In the genomic region with DNA sequence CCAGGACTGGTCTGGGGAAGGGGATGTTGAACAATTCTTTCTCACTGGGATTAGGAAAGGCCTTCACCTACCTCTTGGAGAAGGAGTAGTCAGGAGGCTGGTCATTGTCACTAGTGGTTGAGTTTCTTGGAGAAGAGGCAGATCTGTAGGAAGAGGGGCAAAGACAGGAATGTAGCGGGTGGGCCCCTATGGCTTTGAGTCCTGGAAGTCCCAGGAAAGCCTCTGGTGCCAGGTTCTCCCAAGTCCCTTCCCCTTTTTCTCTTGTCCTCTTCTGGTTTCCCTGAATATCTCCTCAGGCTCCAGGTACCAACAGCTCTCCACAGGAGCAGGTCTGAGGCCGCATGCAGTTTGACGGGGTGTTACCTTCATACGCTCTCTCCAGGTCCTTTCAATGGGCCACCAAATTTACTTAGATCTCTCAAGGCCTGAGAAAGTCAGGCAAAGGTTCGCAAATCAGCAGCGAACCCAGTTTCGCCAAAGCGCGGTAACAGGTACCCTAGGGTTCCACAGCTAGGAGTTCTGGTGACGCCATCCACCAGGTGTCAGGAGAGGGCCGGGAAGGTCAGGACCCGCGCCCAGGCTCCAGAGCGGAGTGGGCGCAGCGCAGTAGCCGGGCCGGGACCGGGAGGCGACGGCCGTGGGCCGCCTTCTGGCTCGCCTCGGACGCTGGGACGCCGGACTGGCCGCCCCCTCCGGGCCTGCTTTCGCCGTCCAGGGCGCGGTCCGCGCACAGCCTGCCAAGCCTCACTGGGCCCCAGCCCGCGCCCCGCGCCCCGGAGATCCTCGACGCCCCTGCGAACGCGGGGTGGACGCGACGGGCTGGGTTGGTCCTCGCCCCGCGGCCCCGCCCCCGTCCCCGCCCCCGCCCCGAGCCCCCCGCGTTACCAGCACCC, we compare ENCODE assay signal across 8 cellular contexts. TPM values are rescaled to one million over a fixed set of nuclear protein-coding genes. Genes with fewer than 3 reads are reported as not detected.
DNase-seq lines count a peak whose midpoint lies in the region; ATAC-seq and TF ChIP-seq lines count a peak whose summit lies in the region.

No MANE protein-coding gene starts in this region.

- peak overlapping the region; percentile 45 for H3K4me3 ChIP-seq in CD8-positive, alpha-beta memory T cell (ENCODE audit: low read length)
- H3K4me3 ChIP-seq in endodermal cell (ENCODE audit: low read length): peak overlapping the region; percentile 81
- peak overlapping the region; percentile 69 for H3K4me3 ChIP-seq in mucosa of stomach (ENCODE audit: low read length)

- H3K9me3 ChIP-seq in CD8-positive, alpha-beta memory T cell (ENCODE audit: low read length): no peaks in the 10 kb centered on the region
- no peaks in the 10 kb centered on the region for H3K9me3 ChIP-seq in endodermal cell (ENCODE audit: control insufficient read depth, low read length)
- H3K9me3 ChIP-seq in mucosa of stomach (ENCODE audit: control insufficient read depth, low read length): no peaks in the 10 kb centered on the region

- H3K27me3 Mint-ChIP-seq in CD8-positive, alpha-beta memory T cell: no peaks in the 10 kb centered on the region
- H3K27me3 Mint-ChIP-seq in endodermal cell (ENCODE audit: insufficient read depth): peaks cover 11% of the 10 kb centered on the region
- H3K27me3 Mint-ChIP-seq in stimulated activated naive CD8-positive, alpha-beta T cell treated with anti-CD3 and anti-CD28 coated beads, Interleukin-15, Interleukin-2, amounts not matched to agents 100 ng/mL and 50 ng/mL, for 24 hours: peaks cover 22% of the 10 kb centered on the region

- peaks cover 22% of the 10 kb centered on the region for H3K4me1 ChIP-seq in CD8-positive, alpha-beta memory T cell (ENCODE audit: insufficient read depth, low read length)
- H3K4me1 ChIP-seq in endodermal cell (ENCODE audit: control insufficient read depth, insufficient read depth, low read length): no peaks in the 10 kb centered on the region
- H3K4me1 ChIP-seq in mucosa of stomach (ENCODE audit: control insufficient read depth, insufficient read depth, low read length): peaks cover 6% of the 10 kb centered on the region

- peak overlapping the region; percentile 3 for H3K27ac ChIP-seq in CD8-positive, alpha-beta memory T cell (ENCODE audit: low read depth, low read length)
- H3K27ac ChIP-seq in endodermal cell (ENCODE audit: low read depth, low read length): no peak overlapping the region

- POLR2A ChIA-PET in CD8-positive, alpha-beta memory T cell (lab: Charles Lee): interaction anchor here (1.0 to 1.4 kb wide), 4 partner anchors 14 to 72 kb away, joined by 3 to 8 read pairs (median 4); partner anchors contain the start of gene POU6F1

- peak overlapping the region; percentile 80 to 93 (median 89) for H3K4me3 Mint-ChIP-seq in CD8-positive, alpha-beta memory T cell
- peak overlapping the region; percentile 88 for H3K4me3 Mint-ChIP-seq in endodermal cell
- peak overlapping the region; percentile 78 for H3K4me3 Mint-ChIP-seq in stimulated activated naive CD8-positive, alpha-beta T cell treated with anti-CD3 and anti-CD28 coated beads, Interleukin-15, Interleukin-2, amounts not matched to agents 100 ng/mL and 50 ng/mL, for 24 hours

- no peaks in the 10 kb centered on the region for H3K36me3 ChIP-seq in CD8-positive, alpha-beta memory T cell (ENCODE audit: insufficient read depth, low read length)
- H3K36me3 ChIP-seq in endodermal cell (ENCODE audit: control insufficient read depth, insufficient read depth, low read length): peaks cover 14% of the 10 kb centered on the region
- no peaks in the 10 kb centered on the region for H3K36me3 ChIP-seq in mucosa of stomach (ENCODE audit: control insufficient read depth, insufficient read depth, low read length)

- CTCF ChIA-PET in CD8-positive, alpha-beta memory T cell (lab: Charles Lee): interaction anchor here (0.6 to 5.2 kb wide), 12 partner anchors 17 to 81 kb away, joined by 3 to 64 read pairs (median 4); no protein-coding TSS in a partner anchor

- H3K27me3 ChIP-seq in CD8-positive, alpha-beta memory T cell (ENCODE audit: insufficient read depth, low read length, poor library complexity, severe bottlenecking): no peaks in the 10 kb centered on the region
- H3K27me3 ChIP-seq in endodermal cell (ENCODE audit: control insufficient read depth, insufficient read depth, low read length, poor library complexity, severe bottlenecking) (no peaks in the 10 kb centered on the region), mucosa of stomach (ENCODE audit: control insufficient read depth, insufficient read depth, low read length) (no peaks in the 10 kb centered on the region)

- H3K36me3 Mint-ChIP-seq in CD8-positive, alpha-beta memory T cell: peaks cover 0 to 5% (median 4%) of the 10 kb centered on the region in 3 donors
- peaks cover 29% of the 10 kb centered on the region for H3K36me3 Mint-ChIP-seq in endodermal cell (ENCODE audit: low read depth)
- no peaks in the 10 kb centered on the region for H3K36me3 Mint-ChIP-seq in stimulated activated naive CD8-positive, alpha-beta T cell treated with anti-CD3 and anti-CD28 coated beads, Interleukin-15, Interleukin-2, amounts not matched to agents 100 ng/mL and 50 ng/mL, for 24 hours (ENCODE audit: low read depth)

- ATAC-seq in GM21528 (IDR thresholded peaks at IDR 0.05; ENCODE audit: low FRiP score, unreplicated experiment): peak; percentile 28
- ATAC-seq in HG03457 (IDR thresholded peaks at IDR 0.05; ENCODE audit: unreplicated experiment): no peak

- TF ChIP-seq CTCF in endodermal cell (conservative IDR thresholded peaks at IDR 0.05): peak; percentile 84

- H3K4me1 Mint-ChIP-seq in CD8-positive, alpha-beta memory T cell: peaks cover 30 to 43% (median 36%) of the 10 kb centered on the region in 3 donors
- H3K4me1 Mint-ChIP-seq in endodermal cell: peaks cover 24% of the 10 kb centered on the region
- H3K4me1 Mint-ChIP-seq in stimulated activated naive CD8-positive, alpha-beta T cell treated with anti-CD3 and anti-CD28 coated beads, Interleukin-15, Interleukin-2, amounts not matched to agents 100 ng/mL and 50 ng/mL, for 24 hours (ENCODE audit: low read depth): peaks cover 31% of the 10 kb centered on the region

- H3K9ac ChIP-seq in endodermal cell (ENCODE audit: extremely low read depth, low read length, poor library complexity, severe bottlenecking): peak overlapping the region; percentile 26
- peak overlapping the region; percentile 94 for H3K9ac ChIP-seq in mucosa of stomach (ENCODE audit: low read length)

- DNase-seq in CD8-positive, alpha-beta memory T cell: peak; percentile 27 to 78 (median 46)
- peak; percentile 88 for DNase-seq in LoVo (ENCODE audit: low spot score)
- peak; percentile 65 to 70 for DNase-seq in activated CD4-positive, alpha-beta T cell treated with anti-CD3 and anti-CD28 coated beads, Interleukin-2, amount 50 U/mL, for 48 hours
- DNase-seq in endodermal cell: peak; percentile 97

- H3K9me3 Mint-ChIP-seq in CD8-positive, alpha-beta memory T cell: no peaks in the 10 kb centered on the region
- H3K9me3 Mint-ChIP-seq in endodermal cell: no peaks in the 10 kb centered on the region
- no peaks in the 10 kb centered on the region for H3K9me3 Mint-ChIP-seq in stimulated activated naive CD8-positive, alpha-beta T cell treated with anti-CD3 and anti-CD28 coated beads, Interleukin-15, Interleukin-2, amounts not matched to agents 100 ng/mL and 50 ng/mL, for 24 hours

- peak overlapping the region; percentile 74 to 97 (median 92) for H3K27ac Mint-ChIP-seq in CD8-positive, alpha-beta memory T cell
- H3K27ac Mint-ChIP-seq in endodermal cell: peak overlapping the region; percentile 87
- peak overlapping the region; percentile 52 for H3K27ac Mint-ChIP-seq in stimulated activated naive CD8-positive, alpha-beta T cell treated with anti-CD3 and anti-CD28 coated beads, Interleukin-15, Interleukin-2, amounts not matched to agents 100 ng/mL and 50 ng/mL, for 24 hours

- 7 to 28% methylated on average over 10 to 59 of the region's 59 CpGs for WGBS in endodermal cell (ENCODE audit: insufficient coverage in 1 of 2, insufficient read length in 1 of 2), 2 experiments

RNA-seq across cellular contexts. Expression of gene SMAGP, which starts 0.8 kb away (rescaled TPM):
- under 1 TPM; 0.72 to 0.84 TPM for total RNA-seq in CD8-positive, alpha-beta memory T cell
- 28.9 TPM for polyA plus RNA-seq in CD8-positive, alpha-beta memory T cell
- total RNA-seq in endodermal cell: 10 to 100 TPM; 43.5 to 61.2 TPM
- polyA plus RNA-seq in endodermal cell (2013, experiment 1 of 2): 8.6 TPM
- 10.3 TPM for polyA plus RNA-seq in endodermal cell (2013, experiment 2 of 2)

RNA-seq across cellular contexts. Expression of gene DAZAP2, which starts 30.8 kb away (rescaled TPM):
- total RNA-seq in CD8-positive, alpha-beta memory T cell: 100 to 1,000 TPM in 1 of 2 experiments, 10 to 100 TPM in 1; 97.2 to 100 TPM
- polyA plus RNA-seq in CD8-positive, alpha-beta memory T cell: 1,407 TPM
- total RNA-seq in endodermal cell: 10 to 100 TPM; 31.5 to 42.7 TPM
- polyA plus RNA-seq in endodermal cell (2013, experiment 1 of 2): 141 TPM
- polyA plus RNA-seq in endodermal cell (2013, experiment 2 of 2): 131 TPM

RNA-seq across cellular contexts. Expression of gene POU6F1, which starts 51.6 kb away (rescaled TPM):
- 10 to 100 TPM; 12.0 to 15.4 TPM for total RNA-seq in CD8-positive, alpha-beta memory T cell
- 2.2 TPM for polyA plus RNA-seq in CD8-positive, alpha-beta memory T cell
- total RNA-seq in endodermal cell: 10 to 100 TPM; 11.4 to 16.4 TPM
- polyA plus RNA-seq in endodermal cell (2013, experiment 1 of 2): 8.0 TPM
- polyA plus RNA-seq in endodermal cell (2013, experiment 2 of 2): 5.8 TPM

RNA-seq across cellular contexts. Expression of gene BIN2, which starts 54.6 kb away (rescaled TPM):
- total RNA-seq in CD8-positive, alpha-beta memory T cell: 10 to 100 TPM; 55.9 to 57.3 TPM
- 366 TPM for polyA plus RNA-seq in CD8-positive, alpha-beta memory T cell
- not detected for total RNA-seq in endodermal cell
- not detected for polyA plus RNA-seq in endodermal cell (2013, experiment 1 of 2)
- polyA plus RNA-seq in endodermal cell (2013, experiment 2 of 2): not detected

Comparison
In these comparisons a context has a peak if more than half of its experiments do, and no peak if none do; other contexts are left out.
1. DNase-seq: peak in every context shown above with its lines; median percentile 97 in endodermal cell; 88 in LoVo; 68 in activated CD4-positive, alpha-beta T cell treated with anti-CD3 and anti-CD28 coated beads, Interleukin-2, amount 50 U/mL, for 48 hours; 46 in CD8-positive, alpha-beta memory T cell.
2. RNA of gene SMAGP, which starts 0.8 kb away (total RNA-seq): 43.5 to 61.2 TPM in endodermal cell; 0.72 to 0.84 TPM in CD8-positive, alpha-beta memory T cell; every median in the first group is over 10 times any median in the second.
3. Peak in every context shown above with its lines, with median percentiles within 50 percentile points of each other: H3K4me3 ChIP-seq, H3K27ac Mint-ChIP-seq and H3K4me3 Mint-ChIP-seq.